ENCODE assay signal across 2 cellular contexts in the genomic region with DNA sequence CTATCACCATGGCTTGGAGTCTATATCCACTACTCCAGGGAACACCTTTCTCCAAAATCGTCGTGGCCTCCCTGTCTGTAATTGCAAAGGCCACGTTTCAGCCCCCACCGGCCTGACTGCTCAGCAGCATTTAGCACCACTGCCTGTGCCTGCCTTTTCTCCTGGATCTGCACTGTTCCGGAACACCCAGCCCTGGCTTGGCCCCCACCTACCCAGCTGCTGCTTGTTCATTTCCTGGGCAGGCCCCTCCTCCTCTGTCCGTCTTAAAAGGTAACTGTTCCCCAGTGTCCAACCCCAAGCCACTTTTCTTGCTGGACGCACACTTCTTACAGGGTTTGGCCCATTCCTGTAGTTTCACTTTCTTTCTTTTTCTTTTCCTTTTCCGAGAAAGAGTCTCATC.
TF ChIP-seq lines count a peak whose summit lies in the region.

No MANE protein-coding gene starts in this region.

TF ChIP-seq in HCT116, 20 proteins besides CTCF, POLR2A, EP300 and RAD21:
- TF ChIP-seq SIN3A (IDR thresholded peaks at IDR 0.05; ENCODE audit: low read depth) = no peak
- no peak for TF ChIP-seq EGR1 (IDR thresholded peaks at IDR 0.05; ENCODE audit: low read depth)
TF ChIP-seq in HCT116: peak in this region for 0.

TF ChIP-seq in HepG2, 621 proteins besides CTCF, POLR2A, EP300 and RAD21:
- TF ChIP-seq ZNF841 (CRISPR knock-in tag; IDR thresholded peaks at IDR 0.05; ENCODE audit: borderline replicate concordance) (no peak), POLR2G (IDR thresholded peaks at IDR 0.05; ENCODE audit: low read depth, low read length) (0 out of 2 replicates have a peak, but pooled peaks have one; percentile 30), SALL1 (CRISPR knock-in tag; IDR thresholded peaks at IDR 0.05) (no peak), SRSF9 (IDR thresholded peaks at IDR 0.05; ENCODE audit: borderline replicate concordance, insufficient read depth, low read depth, low read length, poor library complexity, severe bottlenecking) (no peak), ZNF615 (CRISPR knock-in tag; IDR thresholded peaks at IDR 0.05; ENCODE audit: borderline replicate concordance) (no peak), ARNT (IDR thresholded peaks at IDR 0.05) (no peak), AGO2 (optimal IDR thresholded peaks at IDR 0.05; ENCODE audit: low read depth, low read length) (peak; percentile 48), NCOA2 (CRISPR knock-in tag; IDR thresholded peaks at IDR 0.05) (no peak), NPAS2 (CRISPR knock-in tag; IDR thresholded peaks at IDR 0.05; ENCODE audit: borderline replicate concordance) (no peak), ZNF652 (CRISPR knock-in tag; IDR thresholded peaks at IDR 0.05; ENCODE audit: borderline replicate concordance, low read depth) (no peak), REL (CRISPR knock-in tag; conservative IDR thresholded peaks at IDR 0.05) (no peak)
- TF ChIP-seq, protein P1, sequence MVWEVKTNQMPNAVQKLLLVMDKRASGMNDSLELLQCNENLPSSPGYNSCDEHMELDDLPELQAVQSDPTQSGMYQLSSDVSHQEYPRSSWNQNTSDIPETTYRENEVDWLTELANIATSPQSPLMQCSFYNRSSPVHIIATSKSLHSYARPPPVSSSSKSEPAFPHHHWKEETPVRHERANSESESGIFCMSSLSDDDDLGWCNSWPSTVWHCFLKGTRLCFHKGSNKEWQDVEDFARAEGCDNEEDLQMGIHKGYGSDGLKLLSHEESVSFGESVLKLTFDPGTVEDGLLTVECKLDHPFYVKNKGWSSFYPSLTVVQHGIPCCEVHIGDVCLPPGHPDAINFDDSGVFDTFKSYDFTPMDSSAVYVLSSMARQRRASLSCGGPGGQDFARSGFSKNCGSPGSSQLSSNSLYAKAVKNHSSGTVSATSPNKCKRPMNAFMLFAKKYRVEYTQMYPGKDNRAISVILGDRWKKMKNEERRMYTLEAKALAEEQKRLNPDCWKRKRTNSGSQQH (CRISPR knock-in tag; IDR thresholded peaks at IDR 0.05; ENCODE audit: low read depth) = no peak
